ENCODE assay signal across 6 cellular contexts in genomic region chr16:29824589-29825144, GRCh38. TPM values are rescaled to one million over a fixed set of nuclear protein-coding genes. Genes with fewer than 3 reads are reported as not detected.
DNase-seq lines count a peak whose midpoint lies in the region; ATAC-seq, FAIRE-seq and TF ChIP-seq lines count a peak whose summit lies in the region.

No MANE protein-coding gene starts in this region.

- H3K4me2 ChIP-seq in IMR-90 (ENCODE audit: low read depth, low read length), result peak overlapping the region; percentile 77

- no peak for TF ChIP-seq RAD21 in IMR-90 (IDR thresholded peaks at IDR 0.05; ENCODE audit: low read length)

- peaks cover 22% of the 10 kb centered on the region for H4K20me1 ChIP-seq in IMR-90 (ENCODE audit: insufficient read depth, low read length)

- H3K27ac ChIP-seq in IMR-90 (ENCODE audit: insufficient read depth, low read length), result peak overlapping the region; percentile 95
- peak overlapping the region; percentile 54 for H3K27ac ChIP-seq in prostate gland

- H2BK20ac ChIP-seq in IMR-90 (ENCODE audit: low read depth, low read length), result peak overlapping the region; percentile 99

- H3K79me1 ChIP-seq in IMR-90 (ENCODE audit: low read depth in 1 of 2, low read length in 2 of 2), result peaks cover 30 to 78% of the 10 kb centered on the region in 2 experiments

- H4K91ac ChIP-seq in IMR-90 (ENCODE audit: insufficient read depth, low read depth, low read length), result peak overlapping the region; percentile 97

- peak overlapping the region; percentile 96 for H3K14ac ChIP-seq in IMR-90 (replicated peaks; ENCODE audit: low read depth, low read length)

- H2BK120ac ChIP-seq in IMR-90 (ENCODE audit: low read depth, low read length), result peak overlapping the region; percentile 98

- no peak for TF ChIP-seq POLR2A in IMR-90 (IDR thresholded peaks at IDR 0.05; ENCODE audit: low read depth, low read length)
- TF ChIP-seq POLR2A in prostate gland (IDR thresholded peaks at IDR 0.05), result no peak

- peak overlapping the region; percentile 98 for H2AK9ac ChIP-seq in IMR-90 (replicated peaks; ENCODE audit: low read depth, low read length, poor library complexity)

- POLR2A ChIA-PET in IMR-90 (lab: Charles Lee; ENCODE audit: unreplicated experiment), result interaction anchor here (0.7 kb wide), 1 partner anchor 156 kb away, joined by 7 read pairs; no protein-coding TSS in a partner anchor

- peak overlapping the region; percentile 100 for H3K23ac ChIP-seq in IMR-90 (ENCODE audit: low read depth, low read length)

- H2AK5ac ChIP-seq in IMR-90 (ENCODE audit: low read depth, low read length), result peak overlapping the region; percentile 100

- peak overlapping the region; percentile 100 for H3K4ac ChIP-seq in IMR-90 (ENCODE audit: low read depth, low read length)

- WGBS in IMR-90 (ENCODE audit: extremely low coverage in 2 of 2, insufficient read length in 1 of 2), 2 experiments, result no CpG with 5 or more reads among the region's 7 CpGs
- WGBS in prostate gland, result 48% methylated on average over 7 of the region's 7 CpGs

- H3K4me3 ChIP-seq in IMR-90 (ENCODE audit: insufficient read depth, low read depth, low read length), result no peak overlapping the region
- H3K4me3 ChIP-seq in bronchial epithelial cell (ENCODE audit: low read depth, low read length), result no peak overlapping the region
- H3K4me3 ChIP-seq in prostate gland, result no peak overlapping the region

- intact Hi-C loops in IMR-90 (cut with micrococcal nuclease), result loop anchor here (5.0 kb wide), 1 partner anchor 38 kb away; the partner anchor contains the start of gene CDIPT
- intact Hi-C loops in prostate gland (cut with DNase I), result loop anchor here (10.0 kb wide), 1 partner anchor 140 kb away; the partner anchor contains the start of gene TMEM219

- H3K9ac ChIP-seq in IMR-90 (ENCODE audit: low read depth, low read length), result peak overlapping the region; percentile 28

- H3K36me3 ChIP-seq in IMR-90 (ENCODE audit: control insufficient read depth, insufficient read depth, low read length), result peaks cover under 1% of the 10 kb centered on the region; the same call in 1 of the 2 replicates
- peaks cover 8% of the 10 kb centered on the region for H3K36me3 ChIP-seq in bronchial epithelial cell (ENCODE audit: control insufficient read depth, insufficient read depth, low read length)
- no peaks in the 10 kb centered on the region for H3K36me3 ChIP-seq in prostate gland

- peak overlapping the region; percentile 98 for H2BK5ac ChIP-seq in IMR-90 (ENCODE audit: low read depth, low read length, poor library complexity, severe bottlenecking)

- H3K9me3 ChIP-seq in IMR-90 (ENCODE audit: control insufficient read depth, insufficient read depth, low read length) (no peaks in the 10 kb centered on the region), prostate gland (no peaks in the 10 kb centered on the region)

- peak; percentile 91 for DNase-seq in IMR-90
- peak; percentile 61 for DNase-seq in bronchial epithelial cell (ENCODE audit: low read depth)
- no peak for DNase-seq in prostate gland (ENCODE audit: low spot score)
- DNase-seq in mucosa of gallbladder (ENCODE audit: low spot score), result no peak
- DNase-seq in iPS-NIHi7 (ENCODE audit: extremely low spot score), result no peak
- DNase-seq in activated CD4-positive, CD25-positive, alpha-beta regulatory T cell (lab: John Stamatoyannopoulos, UW), result no peak

- H3K18ac ChIP-seq in IMR-90 (ENCODE audit: low read depth, low read length), result peak overlapping the region; percentile 93

- no TSS peak for BruUV-seq in IMR-90 (replicated peaks; lab: Mats Ljungman, UMichigan)

- H3K4me1 ChIP-seq in IMR-90 (ENCODE audit: control insufficient read depth, insufficient read depth, low read length), result peaks cover 37% of the 10 kb centered on the region
- peaks cover 12% of the 10 kb centered on the region for H3K4me1 ChIP-seq in prostate gland (replicated peaks)

- ATAC-seq in IMR-90 (ENCODE audit: low read depth), result peak; percentile 49

- CTCF ChIA-PET in IMR-90 (lab: Yijun Ruan, JAX), result interaction anchor here (0.5 to 1.0 kb wide), 3 partner anchors 19 to 30 kb away, joined by 3 to 4 read pairs (median 3); no protein-coding TSS in a partner anchor

- TF ChIP-seq CTCF in IMR-90 (conservative IDR thresholded peaks at IDR 0.05; ENCODE audit: low read depth, low read length) (no peak), bronchial epithelial cell (IDR thresholded peaks at IDR 0.05; ENCODE audit: insufficient read depth, low read length, severe bottlenecking) (no peak), prostate gland (IDR thresholded peaks at IDR 0.05) (no peak)

- in situ Hi-C loops in IMR-90 (cut with MboI; ENCODE audit: low sequenced_read_pairs), result no loop called here

- peaks cover 30% of the 10 kb centered on the region for H3K9me1 ChIP-seq in IMR-90 (ENCODE audit: insufficient read depth, low read length)

- H3K27me3 ChIP-seq in IMR-90 (ENCODE audit: control insufficient read depth, insufficient read depth, low read length) (no peaks in the 10 kb centered on the region), bronchial epithelial cell (ENCODE audit: control insufficient read depth, insufficient read depth, low read length) (no peaks in the 10 kb centered on the region), prostate gland (replicated peaks; ENCODE audit: insufficient read depth) (no peaks in the 10 kb centered on the region)

- no peak overlapping the region for H2AFZ ChIP-seq in IMR-90 (replicated peaks; ENCODE audit: low read length, poor library complexity)

- H2BK15ac ChIP-seq in IMR-90 (ENCODE audit: low read depth, low read length), result peak overlapping the region; percentile 92; the same call in 2 of the 3 replicates

- H4K8ac ChIP-seq in IMR-90 (ENCODE audit: low read depth in 2 of 2, low read length in 2 of 2), result peak overlapping the region; percentile 43 to 95

- peak overlapping the region; percentile 88 for H3K56ac ChIP-seq in IMR-90 (ENCODE audit: extremely low read depth, insufficient read depth, low read length)

- FAIRE-seq in bronchial epithelial cell (lab: Jason Lieb, UNC), result no peak

- dilution Hi-C loops in IMR-90 (cut with HindIII; ENCODE audit: low sequenced_read_pairs, unreplicated experiment), result no loop called here

- peak overlapping the region; percentile 93 for H4K5ac ChIP-seq in IMR-90 (ENCODE audit: low read depth, low read length)

TF ChIP-seq in IMR-90, 13 proteins besides CTCF, POLR2A, EP300 and RAD21:
- no peak for TF ChIP-seq ELK1 (IDR thresholded peaks at IDR 0.05; ENCODE audit: borderline replicate concordance, low read depth, low read length)
- peak; percentile 77; the same call in 1 of the 2 replicates for TF ChIP-seq FOS (IDR thresholded peaks at IDR 0.05; ENCODE audit: low read depth, low read length)
- TF ChIP-seq USF2 (IDR thresholded peaks at IDR 0.05; ENCODE audit: low read depth, low read length), result no peak
TF ChIP-seq in IMR-90: peak in this region for 1.

RNA-seq across cellular contexts. Expression of gene MVP, which starts 4.4 kb away (rescaled TPM):
- total RNA-seq in IMR-90 (2012; rRNA removed) (221 and 319 TPM in 2 replicates), bronchial epithelial cell (87.1 and 118 TPM in 2 replicates), prostate gland (100 to 1,000 TPM in 1 of 2 donors, 10 to 100 TPM in 1; 59.3 to 247 TPM), mucosa of gallbladder (253 TPM)
- polyA plus RNA-seq in IMR-90 (2012; rRNA removed), result 204 and 231 TPM in 2 replicates
- polyA plus RNA-seq in IMR-90 (2012; cell fraction: cytosol; rRNA removed), result 95.3 and 159 TPM in 2 replicates
- 358 and 633 TPM in 2 replicates for polyA plus RNA-seq in IMR-90 (2012; cell fraction: nucleus; rRNA removed; ENCODE audit: low replicate concordance)

RNA-seq across cellular contexts. Expression of gene PAGR1, which starts 8.7 kb away (rescaled TPM):
- 10.6 and 15.3 TPM in 2 replicates for total RNA-seq in IMR-90 (2012; rRNA removed)
- polyA plus RNA-seq in IMR-90 (2012; rRNA removed), result 22.1 and 26.4 TPM in 2 replicates
- polyA plus RNA-seq in IMR-90 (2012; cell fraction: cytosol; rRNA removed), result 21.9 and 41.0 TPM in 2 replicates
- polyA plus RNA-seq in IMR-90 (2012; cell fraction: nucleus; rRNA removed; ENCODE audit: low replicate concordance), result 159 and 162 TPM in 2 replicates
- total RNA-seq in bronchial epithelial cell, result 15.2 and 24.7 TPM in 2 replicates
- 10 to 100 TPM; 64.3 to 64.4 TPM for total RNA-seq in prostate gland
- total RNA-seq in mucosa of gallbladder, result 38.9 TPM

RNA-seq across cellular contexts. Expression of gene PRRT2, which starts 12.7 kb away (rescaled TPM):
- total RNA-seq in IMR-90 (2012; rRNA removed) (0.90 and 1.4 TPM in 2 replicates), bronchial epithelial cell (not detected in 2 replicates), prostate gland (10 to 100 TPM in 1 of 2 donors, 1 to 10 TPM in 1; 6.6 to 19.2 TPM), mucosa of gallbladder (20.8 TPM)
- 10.5 and 10.7 TPM in 2 replicates for polyA plus RNA-seq in IMR-90 (2012; rRNA removed)
- polyA plus RNA-seq in IMR-90 (2012; cell fraction: cytosol; rRNA removed), result 2.2 and 2.7 TPM in 2 replicates
- 150 and 201 TPM in 2 replicates for polyA plus RNA-seq in IMR-90 (2012; cell fraction: nucleus; rRNA removed; ENCODE audit: low replicate concordance)

RNA-seq across cellular contexts. Expression of gene MAZ, which starts 18.3 kb away (rescaled TPM):
- total RNA-seq in IMR-90 (2012; rRNA removed), result 113 and 127 TPM in 2 replicates
- 124 and 138 TPM in 2 replicates for polyA plus RNA-seq in IMR-90 (2012; rRNA removed)
- polyA plus RNA-seq in IMR-90 (2012; cell fraction: cytosol; rRNA removed), result 55.6 and 129 TPM in 2 replicates
- 105 and 180 TPM in 2 replicates for polyA plus RNA-seq in IMR-90 (2012; cell fraction: nucleus; rRNA removed; ENCODE audit: low replicate concordance)
- 125 and 168 TPM in 2 replicates for total RNA-seq in bronchial epithelial cell
- 100 to 1,000 TPM; 180 to 188 TPM for total RNA-seq in prostate gland
- total RNA-seq in mucosa of gallbladder, result 192 TPM

RNA-seq across cellular contexts. Expression of gene KIF22, which starts 34.1 kb away (rescaled TPM):
- total RNA-seq in IMR-90 (2012; rRNA removed) (40.8 and 43.0 TPM in 2 replicates), bronchial epithelial cell (11.3 and 12.0 TPM in 2 replicates), prostate gland (10 to 100 TPM; 58.5 to 89.6 TPM), mucosa of gallbladder (21.6 TPM)
- polyA plus RNA-seq in IMR-90 (2012; rRNA removed), result 65.1 and 66.0 TPM in 2 replicates
- polyA plus RNA-seq in IMR-90 (2012; cell fraction: cytosol; rRNA removed), result 29.9 and 41.8 TPM in 2 replicates
- polyA plus RNA-seq in IMR-90 (2012; cell fraction: nucleus; rRNA removed; ENCODE audit: low replicate concordance), result 96.9 and 151 TPM in 2 replicates

Comparison
In these comparisons a context has a peak if more than half of its experiments do, and no peak if none do; other contexts are left out.
1. DNase-seq: peak in IMR-90 (single experiment) and bronchial epithelial cell (single experiment); none in prostate gland (single experiment), mucosa of gallbladder (single experiment), iPS-NIHi7 (single experiment) and activated CD4-positive, CD25-positive, alpha-beta regulatory T cell (0 of 4).